17 cellular contexts compared by ENCODE assay signal in the genomic region with DNA sequence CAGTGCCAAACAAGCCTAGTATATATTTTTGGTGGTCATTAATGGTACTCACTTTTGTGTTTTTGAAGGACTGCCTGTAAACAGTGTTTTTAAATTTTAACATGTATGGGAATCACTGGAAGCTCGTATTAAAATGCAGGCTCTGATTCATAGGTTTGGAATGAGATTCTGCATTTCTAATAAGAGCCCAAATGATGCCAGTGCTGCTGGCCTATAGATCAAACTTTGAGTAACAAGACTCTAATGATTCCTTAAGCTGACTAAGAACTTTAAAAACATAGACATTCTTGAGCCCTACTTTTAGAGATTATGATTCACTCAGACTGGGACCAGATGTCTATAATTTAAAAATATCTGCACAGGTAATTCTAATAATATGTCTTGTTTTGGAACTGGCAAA.
A peak's percentile ranks its signal among the peaks of the same experiment; 100 is the strongest.
DNase-seq lines count a peak whose midpoint lies in the region; ATAC-seq and TF ChIP-seq lines count a peak whose summit lies in the region.
"Had no signal": no experiment of that assay in that cellular context is flagged by ENCODE, and none has a peak within 500 bp of the region (broad histone marks: within the 10 kb centered on the region; RNA-seq: fewer than 3 reads in every experiment).

No MANE protein-coding gene starts in this region.

- H3K23ac ChIP-seq in IMR-90 (ENCODE audit: low read depth, low read length), result no peak overlapping the region

- no peak overlapping the region for H2AK5ac ChIP-seq in IMR-90 (ENCODE audit: low read depth, low read length)

- H3K9me3 Mint-ChIP-seq in progenitor cell of endocrine pancreas (ENCODE audit: low read depth), result peaks cover 8% of the 10 kb centered on the region

- no peak for ATAC-seq in IMR-90 (ENCODE audit: low read depth)
- ATAC-seq: GM23338 had no signal

- H3K9me1 ChIP-seq in IMR-90 (ENCODE audit: insufficient read depth, low read length), result no peaks in the 10 kb centered on the region

- H3K4me2 ChIP-seq in IMR-90 (ENCODE audit: low read depth, low read length), result no peak overlapping the region
- H3K4me2 ChIP-seq: GM23338 had no signal

- no peak overlapping the region for H3K14ac ChIP-seq in IMR-90 (replicated peaks; ENCODE audit: low read depth, low read length)

- no peak overlapping the region for H4K5ac ChIP-seq in IMR-90 (ENCODE audit: low read depth, low read length)

- H3K56ac ChIP-seq in IMR-90 (ENCODE audit: extremely low read depth, insufficient read depth, low read length), result no peak overlapping the region

- no peak overlapping the region for H2AK9ac ChIP-seq in IMR-90 (replicated peaks; ENCODE audit: low read depth, low read length, poor library complexity)

- dilution Hi-C loops in IMR-90 (cut with HindIII; ENCODE audit: low sequenced_read_pairs, unreplicated experiment), result no loop called here

- H3K4ac ChIP-seq in IMR-90 (ENCODE audit: low read depth, low read length), result no peak overlapping the region

- H3K18ac ChIP-seq in IMR-90 (ENCODE audit: low read depth, low read length), result no peak overlapping the region

- H3K79me1 ChIP-seq in IMR-90 (ENCODE audit: low read depth in 1 of 2, low read length in 2 of 2), result no peaks in the 10 kb centered on the region

- H3K9ac ChIP-seq in IMR-90 (ENCODE audit: low read depth, low read length), result no peak overlapping the region

- no peak overlapping the region for H4K91ac ChIP-seq in IMR-90 (ENCODE audit: insufficient read depth, low read depth, low read length)

- no peaks in the 10 kb centered on the region for H3K4me1 Mint-ChIP-seq in progenitor cell of endocrine pancreas (ENCODE audit: low read depth)
- H3K4me1 Mint-ChIP-seq: CD14-positive monocyte, GM23338 had no signal

- no peaks in the 10 kb centered on the region for H4K20me1 ChIP-seq in IMR-90 (ENCODE audit: insufficient read depth, low read length)

- peaks cover 15% of the 10 kb centered on the region for H3K27me3 Mint-ChIP-seq in progenitor cell of endocrine pancreas

- H2BK15ac ChIP-seq in IMR-90 (ENCODE audit: low read depth, low read length), result no peak overlapping the region

- TF ChIP-seq CTCF in A673 (conservative IDR thresholded peaks at IDR 0.05; ENCODE audit: low read depth, low read length) (no peak), IMR-90 (conservative IDR thresholded peaks at IDR 0.05; ENCODE audit: low read depth, low read length) (no peak), foreskin fibroblast (IDR thresholded peaks at IDR 0.05; ENCODE audit: low read depth, low read length) (no peak), progenitor cell of endocrine pancreas (IDR thresholded peaks at IDR 0.05; ENCODE audit: unreplicated experiment) (no peak)

- H3K27me3 ChIP-seq in A673 (replicated peaks; ENCODE audit: insufficient read depth, low read depth, low read length, poor library complexity), result no peaks in the 10 kb centered on the region
- H3K27me3 ChIP-seq in IMR-90 (ENCODE audit: control insufficient read depth, insufficient read depth, low read length), result no peaks in the 10 kb centered on the region
- H3K27me3 ChIP-seq: Peyer's patch had no signal

- H3K4me3 ChIP-seq in A673 (ENCODE audit: low read depth, low read length, poor library complexity, severe bottlenecking), result no peak overlapping the region
- no peak overlapping the region for H3K4me3 ChIP-seq in IMR-90 (ENCODE audit: insufficient read depth, low read depth, low read length)
- H3K4me3 ChIP-seq in foreskin fibroblast (ENCODE audit: low read depth in 1 of 2, low read length in 2 of 2), result no peak overlapping the region
- H3K4me3 ChIP-seq: GM23338, Peyer's patch had no signal

- no peak overlapping the region for H2BK5ac ChIP-seq in IMR-90 (ENCODE audit: low read depth, low read length, poor library complexity, severe bottlenecking)

- H4K8ac ChIP-seq in IMR-90 (ENCODE audit: low read depth in 2 of 2, low read length in 2 of 2), result no peak overlapping the region

- H3K36me3 ChIP-seq in A673 (ENCODE audit: insufficient read depth, low read length, poor library complexity, severe bottlenecking) (no peaks in the 10 kb centered on the region), IMR-90 (ENCODE audit: control insufficient read depth, insufficient read depth, low read length) (no peaks in the 10 kb centered on the region)
- H3K36me3 ChIP-seq: Peyer's patch had no signal

- H3K4me1 ChIP-seq in A673 (ENCODE audit: insufficient read depth, low read length, poor library complexity, severe bottlenecking) (no peaks in the 10 kb centered on the region), IMR-90 (ENCODE audit: control insufficient read depth, insufficient read depth, low read length) (no peaks in the 10 kb centered on the region)
- H3K4me1 ChIP-seq: Peyer's patch had no signal

- in situ Hi-C loops in IMR-90 (cut with MboI; ENCODE audit: low sequenced_read_pairs), result no loop called here

- no peak overlapping the region for H3K4me3 Mint-ChIP-seq in progenitor cell of endocrine pancreas (ENCODE audit: low read depth)
- H3K4me3 Mint-ChIP-seq: CD14-positive monocyte, GM23338 had no signal

- CTCF ChIA-PET in A673 (lab: Charles Lee) (no interaction called here), IMR-90 (lab: Yijun Ruan, JAX) (interaction anchor here (1.1 kb wide), 1 partner anchor 11 kb away, joined by 13 read pairs; no protein-coding TSS in a partner anchor)

- TF ChIP-seq POLR2A in IMR-90 (IDR thresholded peaks at IDR 0.05; ENCODE audit: low read depth, low read length), result no peak

- TF ChIP-seq RAD21 in IMR-90 (IDR thresholded peaks at IDR 0.05; ENCODE audit: low read length), result no peak

- H2BK20ac ChIP-seq in IMR-90 (ENCODE audit: low read depth, low read length), result no peak overlapping the region

- intact Hi-C loops in A673 (cut with micrococcal nuclease; ENCODE audit: unreplicated experiment) (no loop called here), IMR-90 (cut with micrococcal nuclease) (no loop called here)

- H3K36me3 Mint-ChIP-seq in progenitor cell of endocrine pancreas (ENCODE audit: insufficient read depth), result no peaks in the 10 kb centered on the region
- H3K36me3 Mint-ChIP-seq: CD14-positive monocyte had no signal

- WGBS in IMR-90 (ENCODE audit: extremely low coverage in 2 of 2, insufficient read length in 1 of 2), 2 experiments, result no CpG with 5 or more reads among the region's 1 CpG

- DNase-seq in A673 (ENCODE audit: low spot score) (peak; percentile 6), IMR-90 (peak; percentile 1), astrocyte of the hippocampus (ENCODE audit: low read depth, low spot score) (peak; percentile 77), foreskin fibroblast (peak; percentile 0 to 2), SKM-1 (lab: John Stamatoyannopoulos, UW; ENCODE audit: unreplicated experiment) (no peak), NCI-H524 treated with DMSO at 0.1 percent for 48 hours (lab: John Stamatoyannopoulos, UW) (no peak), progenitor cell of endocrine pancreas (ENCODE audit: low spot score, unreplicated experiment) (no peak), SIG-M5 (lab: John Stamatoyannopoulos, UW) (no peak)
- DNase-seq: GF-D8, Karpas-422, NCI-H1930, NCI-H2171 treated with DMSO at 0.1 percent for 48 hours, NCI-H510A, Peyer's patch, SHP77 had no signal

- H3K9me3 ChIP-seq in A673 (ENCODE audit: low read depth, low read length, poor library complexity, severe bottlenecking), result no peaks in the 10 kb centered on the region
- peaks cover 5% of the 10 kb centered on the region; the same call in 1 of the 2 replicates for H3K9me3 ChIP-seq in IMR-90 (ENCODE audit: control insufficient read depth, insufficient read depth, low read length)
- H3K9me3 ChIP-seq: Peyer's patch had no signal

- no peak overlapping the region for H2AFZ ChIP-seq in IMR-90 (replicated peaks; ENCODE audit: low read length, poor library complexity)
- H2AFZ ChIP-seq: GM23338 had no signal

- no peak overlapping the region for H2BK120ac ChIP-seq in IMR-90 (ENCODE audit: low read depth, low read length)

- no peak overlapping the region for H3K27ac Mint-ChIP-seq in progenitor cell of endocrine pancreas
- H3K27ac Mint-ChIP-seq: CD14-positive monocyte, GM23338 had no signal

- H3K27ac ChIP-seq in A673 (ENCODE audit: low read depth, low read length, poor library complexity, severe bottlenecking) (no peak overlapping the region), IMR-90 (ENCODE audit: insufficient read depth, low read length) (no peak overlapping the region)
- H3K27ac ChIP-seq: Peyer's patch had no signal

- POLR2A ChIA-PET in A673 (lab: Charles Lee; ENCODE audit: low non-redundant PET) (no interaction called here), IMR-90 (lab: Charles Lee; ENCODE audit: unreplicated experiment) (no interaction called here)

- no TSS peak for BruUV-seq in A673 (replicated peaks; lab: Mats Ljungman, UMichigan)
- no TSS peak for BruUV-seq in IMR-90 (replicated peaks; lab: Mats Ljungman, UMichigan)

TF ChIP-seq in IMR-90, 13 proteins besides CTCF, POLR2A, EP300 and RAD21 (continues in another document):
- TF ChIP-seq CEBPB (IDR thresholded peaks at IDR 0.05; ENCODE audit: low read depth, low read length) (no peak), FOS (IDR thresholded peaks at IDR 0.05; ENCODE audit: low read depth, low read length) (no peak), RCOR1 (IDR thresholded peaks at IDR 0.05; ENCODE audit: insufficient replicate concordance, low read length) (no peak), BHLHE40 (IDR thresholded peaks at IDR 0.05; ENCODE audit: low read depth, low read length) (no peak), NFE2L2 (IDR thresholded peaks at IDR 0.05; ENCODE audit: low read depth, low read length) (no peak), RFX5 (IDR thresholded peaks at IDR 0.05; ENCODE audit: low read depth, low read length) (no peak), MAFK (IDR thresholded peaks at IDR 0.05; ENCODE audit: low read depth, low read length) (no peak), SMC3 (IDR thresholded peaks at IDR 0.05; ENCODE audit: low read depth, low read length) (no peak), MXI1 (IDR thresholded peaks at IDR 0.05; ENCODE audit: borderline replicate concordance, low read depth, low read length) (no peak)
- TF ChIP-seq, protein P1, sequence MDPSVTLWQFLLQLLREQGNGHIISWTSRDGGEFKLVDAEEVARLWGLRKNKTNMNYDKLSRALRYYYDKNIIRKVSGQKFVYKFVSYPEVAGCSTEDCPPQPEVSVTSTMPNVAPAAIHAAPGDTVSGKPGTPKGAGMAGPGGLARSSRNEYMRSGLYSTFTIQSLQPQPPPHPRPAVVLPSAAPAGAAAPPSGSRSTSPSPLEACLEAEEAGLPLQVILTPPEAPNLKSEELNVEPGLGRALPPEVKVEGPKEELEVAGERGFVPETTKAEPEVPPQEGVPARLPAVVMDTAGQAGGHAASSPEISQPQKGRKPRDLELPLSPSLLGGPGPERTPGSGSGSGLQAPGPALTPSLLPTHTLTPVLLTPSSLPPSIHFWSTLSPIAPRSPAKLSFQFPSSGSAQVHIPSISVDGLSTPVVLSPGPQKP (IDR thresholded peaks at IDR 0.05; ENCODE audit: borderline replicate concordance, low read depth, low read length), result no peak
- TF ChIP-seq, protein P2, sequence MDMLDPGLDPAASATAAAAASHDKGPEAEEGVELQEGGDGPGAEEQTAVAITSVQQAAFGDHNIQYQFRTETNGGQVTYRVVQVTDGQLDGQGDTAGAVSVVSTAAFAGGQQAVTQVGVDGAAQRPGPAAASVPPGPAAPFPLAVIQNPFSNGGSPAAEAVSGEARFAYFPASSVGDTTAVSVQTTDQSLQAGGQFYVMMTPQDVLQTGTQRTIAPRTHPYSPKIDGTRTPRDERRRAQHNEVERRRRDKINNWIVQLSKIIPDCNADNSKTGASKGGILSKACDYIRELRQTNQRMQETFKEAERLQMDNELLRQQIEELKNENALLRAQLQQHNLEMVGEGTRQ (IDR thresholded peaks at IDR 0.05; ENCODE audit: low read depth, low read length), result no peak

Comparison
In these comparisons a context has a peak if more than half of its experiments do, and no peak if none do; other contexts are left out.
1. DNase-seq: peak in A673 (single experiment), IMR-90 (single experiment), astrocyte of the hippocampus (single experiment) and foreskin fibroblast (2 of 2); none in SKM-1 (single experiment), NCI-H524 treated with DMSO at 0.1 percent for 48 hours (single experiment), progenitor cell of endocrine pancreas (single experiment) and SIG-M5 (single experiment).